Comparison of ENCODE assay signal across 21 cellular contexts in genomic region chr1:98421098-98421460, GRCh38.
"Had no signal": no experiment of that assay in that cellular context is flagged by ENCODE, and none has a peak within 500 bp of the region (broad histone marks: within the 10 kb centered on the region; RNA-seq: fewer than 3 reads in every experiment).

No MANE protein-coding gene starts in this region.

- H3K9me3 Mint-ChIP-seq: activated naive CD8-positive, alpha-beta T cell treated with anti-CD3 and anti-CD28 coated beads, Interleukin-2, amount 10 ng/mL, durations not matched to agents 7 days and 5 days; WTC11 had no signal

- H3K27me3 ChIP-seq: breast epithelium had no signal

- H3K27ac Mint-ChIP-seq: activated CD8-positive, alpha-beta T cell treated with anti-CD3 and anti-CD28 coated beads, Interleukin-2, amount 10 ng/mL, durations not matched to agents 7 days and 5 days; activated naive CD8-positive, alpha-beta T cell treated with anti-CD3 and anti-CD28 coated beads, Interleukin-2, amount 10 ng/mL, durations not matched to agents 7 days and 5 days; T-helper 17 cell; WTC11 had no signal

- H3K4me1 Mint-ChIP-seq: activated naive CD8-positive, alpha-beta T cell treated with anti-CD3 and anti-CD28 coated beads, Interleukin-2, amount 10 ng/mL, durations not matched to agents 7 days and 5 days; T-helper 17 cell had no signal

- H3K9me3 ChIP-seq: breast epithelium had no signal

- DNase-seq: activated CD4-positive, alpha-beta T cell treated with anti-CD3 and anti-CD28 coated beads for 48 hours; activated CD4-positive, alpha-beta T cell treated with anti-CD3 and anti-CD28 coated beads, Interleukin-2, amount 50 U/mL, for 4 hours; activated CD4-positive, CD25-positive, alpha-beta regulatory T cell treated with anti-CD3 and anti-CD28 coated beads, Interleukin-2, amount 50 U/mL, for 72 hours; activated CD8-positive, alpha-beta memory T cell treated with anti-CD3 and anti-CD28 coated beads, Interleukin-2, amount 50 U/mL, for 48 hours; activated CD8-positive, alpha-beta T cell treated with anti-CD3 and anti-CD28 coated beads, Interleukin-2, amount 10 ng/mL, durations not matched to agents 7 days and 5 days; activated naive CD4-positive, alpha-beta T cell treated with anti-CD3 and anti-CD28 coated beads, Interleukin-2, amount 50 U/mL, for 16 hours; activated naive CD8-positive, alpha-beta T cell treated with anti-CD3 and anti-CD28 coated beads, Interleukin-2, amount 10 ng/mL, durations not matched to agents 7 days and 5 days; activated T-cell treated with anti-CD3 and anti-CD28 coated beads, Interleukin-2, amount 50 U/mL, for 1 hour; aorta; caudate nucleus; MM.1S; NCI-H146; NCI-H2029 treated with DMSO at 0.1 percent for 48 hours; NCI-H345; NCI-H524; PC-9; SHP77 treated with DMSO at 0.1 percent for 48 hours; T-helper 17 cell; T-helper 9 cell had no signal

- ATAC-seq: activated CD8-positive, alpha-beta T cell treated with anti-CD3 and anti-CD28 coated beads, Interleukin-2, amount 10 ng/mL, durations not matched to agents 7 days and 5 days; T-helper 17 cell; WTC11 had no signal

- H3K4me3 ChIP-seq: breast epithelium, PC-9 had no signal

- H3K36me3 Mint-ChIP-seq: activated naive CD8-positive, alpha-beta T cell treated with anti-CD3 and anti-CD28 coated beads, Interleukin-2, amount 10 ng/mL, durations not matched to agents 7 days and 5 days; WTC11 had no signal

- H3K4me1 ChIP-seq: breast epithelium had no signal

- H3K36me3 ChIP-seq: breast epithelium had no signal

- H3K4me3 Mint-ChIP-seq: activated CD8-positive, alpha-beta T cell treated with anti-CD3 and anti-CD28 coated beads, Interleukin-2, amount 10 ng/mL, durations not matched to agents 7 days and 5 days; activated naive CD8-positive, alpha-beta T cell treated with anti-CD3 and anti-CD28 coated beads, Interleukin-2, amount 10 ng/mL, durations not matched to agents 7 days and 5 days; T-helper 17 cell; WTC11 had no signal

- H3K27ac ChIP-seq: breast epithelium, PC-9 had no signal

- H3K27me3 Mint-ChIP-seq: activated naive CD8-positive, alpha-beta T cell treated with anti-CD3 and anti-CD28 coated beads, Interleukin-2, amount 10 ng/mL, durations not matched to agents 7 days and 5 days; T-helper 17 cell had no signal
